In genomic region chr17:9765302-9765701, GRCh38 we compare ENCODE assay signal across 34 cellular contexts. TPM values are rescaled to one million over a fixed set of nuclear protein-coding genes. Genes with fewer than 3 reads are reported as not detected.
"Had no signal": no experiment of that assay in that cellular context is flagged by ENCODE, and none has a peak within 500 bp of the region (broad histone marks: within the 10 kb centered on the region; RNA-seq: fewer than 3 reads in every experiment).

No MANE protein-coding gene starts in this region.

- H3K4me1 ChIP-seq: parathyroid adenoma, psoas muscle, right lobe of liver, suprapubic skin, testis, tibial artery, transverse colon, upper lobe of right lung, uterus had no signal

- H3K36me3 ChIP-seq: ovary, right lobe of liver, spleen, suprapubic skin, tibial artery, transverse colon, upper lobe of right lung, uterus had no signal

- DNase-seq: naive B cell; naive thymus-derived CD8-positive, alpha-beta T cell; nephron progenitor cell; occipital lobe; ovary; psoas muscle; right lobe of liver; spleen; stimulated activated CD4-positive, alpha-beta T cell treated with anti-CD3 and anti-CD28 coated beads, Interleukin-12 subunit alpha, Interleukin-12 subunit beta, amount 100 ng/mL, for 4 hours; stimulated activated CD4-positive, alpha-beta T cell treated with anti-CD3 and anti-CD28 coated beads, Interleukin-1b, Interleukin-23, amount 100 ng/mL, for 48 hours; stimulated activated CD4-positive, alpha-beta T cell treated with anti-CD3 and anti-CD28 coated beads, Interleukin-4, amount 100 ng/mL, for 1 hour; stimulated activated CD4-positive, alpha-beta T cell treated with anti-CD3 and anti-CD28 coated beads, Interleukin-4, amount 100 ng/mL, for 4 hours; stimulated activated CD8-positive, alpha-beta memory T cell treated with anti-CD3 and anti-CD28 coated beads, Interleukin-4, amount 100 ng/mL, for 48 hours; stimulated activated naive CD4-positive, alpha-beta T cell; stimulated activated naive CD8-positive, alpha-beta T cell treated with anti-CD3 and anti-CD28 coated beads, Interleukin-15, amount 100 ng/mL, for 72 hours; stimulated activated naive CD8-positive, alpha-beta T cell treated with anti-CD3 and anti-CD28 coated beads, Interleukin-15, Interleukin-2, amounts not matched to agents 100 U/mL and 50 U/mL, for 24 hours; substantia nigra; testis; tibial artery; transverse colon; upper lobe of right lung; uterus had no signal

- H3K9ac ChIP-seq: parathyroid adenoma had no signal

- H2AFZ ChIP-seq: parathyroid adenoma had no signal

- H3K9me3 ChIP-seq: ovary, psoas muscle, right lobe of liver, spleen, suprapubic skin, testis, tibial artery, transverse colon, upper lobe of right lung, uterus had no signal

- H3K4me2 ChIP-seq: smooth muscle cell had no signal

- H3K27me3 ChIP-seq: ovary, right lobe of liver, testis, transverse colon, uterus had no signal

- ATAC-seq: naive thymus-derived CD8-positive, alpha-beta T cell; natural killer cell treated with Interleukin-12 subunit alpha and Interleukin-12 subunit beta and Interleukin-15 and Interleukin-18, amount 100 ng/mL, for 72 hours; psoas muscle; stimulated activated memory B cell treated with anti-CD40 and anti-IgM and Interleukin-4, amounts not matched to agents 10 μg/mL and 1 μg/mL and 100 μg/mL, for 72 hours; stimulated activated naive CD8-positive, alpha-beta T cell treated with anti-CD3 and anti-CD28 coated beads, Interleukin-15, amount 100 ng/mL, for 72 hours; stimulated activated naive CD8-positive, alpha-beta T cell treated with anti-CD3 and anti-CD28 coated beads, Interleukin-15, Interleukin-2, amounts not matched to agents 100 U/mL and 50 U/mL, for 24 hours; upper lobe of right lung had no signal

- H3K4me3 ChIP-seq: ovary, psoas muscle, right lobe of liver, skin epidermis, smooth muscle cell, spleen, suprapubic skin, testis, tibial artery, transverse colon, upper lobe of right lung, uterus had no signal

- H3K27ac ChIP-seq: ovary, parathyroid adenoma, psoas muscle, right lobe of liver, skin epidermis, spleen, suprapubic skin, testis, tibial artery, transverse colon, upper lobe of right lung, uterus had no signal

RNA-seq across cellular contexts. Expression of gene DHRS7C, which starts 26.1 kb away (rescaled TPM):
- total RNA-seq: naive thymus-derived CD8-positive, alpha-beta T cell; natural killer cell treated with Interleukin-12 subunit alpha and Interleukin-12 subunit beta and Interleukin-15 and Interleukin-18, amount 100 ng/mL, for 72 hours; neural crest cell; occipital lobe; osteoblast; ovary; progenitor cell of endocrine pancreas; renal cortical epithelial cell; right lobe of liver; smooth muscle cell; spleen; suprapubic skin; transverse colon; upper lobe of right lung; uterus had no signal
- polyA plus RNA-seq: naive thymus-derived CD8-positive, alpha-beta T cell; ovary; smooth muscle cell had no signal

RNA-seq across cellular contexts. Expression of gene GSG1L2, which starts 56.6 kb away (rescaled TPM):
- total RNA-seq: naive thymus-derived CD8-positive, alpha-beta T cell; natural killer cell treated with Interleukin-12 subunit alpha and Interleukin-12 subunit beta and Interleukin-15 and Interleukin-18, amount 100 ng/mL, for 72 hours; neural crest cell; occipital lobe; osteoblast; ovary; progenitor cell of endocrine pancreas; psoas muscle; renal cortical epithelial cell; right lobe of liver; smooth muscle cell; spleen; suprapubic skin; transverse colon; upper lobe of right lung; urinary bladder; uterus had no signal
- polyA plus RNA-seq: naive thymus-derived CD8-positive, alpha-beta T cell; ovary; psoas muscle; smooth muscle cell; spleen; thymus; urinary bladder had no signal
